ENCODE assay signal across 8 cellular contexts in the genomic region with DNA sequence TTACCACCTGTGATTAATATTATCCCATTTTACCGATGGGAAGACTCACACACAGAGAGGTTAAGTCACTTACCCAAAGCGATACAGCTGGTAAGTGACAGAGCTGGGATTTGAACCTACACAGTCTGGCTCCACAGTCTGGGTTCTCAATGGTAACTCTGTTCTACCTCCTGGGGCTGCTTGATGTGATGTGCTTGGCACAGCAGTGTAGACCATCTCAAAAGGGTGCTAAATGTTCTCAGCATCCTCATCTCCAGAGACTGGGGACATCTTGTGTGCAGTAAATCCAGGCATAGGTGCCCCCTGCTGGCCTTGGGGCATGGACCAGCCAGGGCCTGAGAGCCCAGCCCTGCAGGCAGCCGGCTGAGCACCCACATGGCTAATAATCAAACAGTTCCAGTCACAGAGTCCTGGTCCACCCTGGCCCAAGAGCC. TPM values are rescaled to one million over a fixed set of nuclear protein-coding genes. Genes with fewer than 3 reads are reported as not detected.
DNase-seq lines count a peak whose midpoint lies in the region; ATAC-seq, FAIRE-seq and TF ChIP-seq lines count a peak whose summit lies in the region.

No MANE protein-coding gene starts in this region.

- intact Hi-C loops in CD8-positive, alpha-beta T cell (cut with DNase I, micrococcal nuclease) = loop anchor here in 1 of 2 experiments (1.0 to 2.0 kb wide), 2 partner anchors 71 to 143 kb away; no protein-coding TSS in a partner anchor

- no peaks in the 10 kb centered on the region for H3K27me3 Mint-ChIP-seq in CD8-positive, alpha-beta T cell (ENCODE audit: low read depth)

- no peaks in the 10 kb centered on the region for H3K9me3 Mint-ChIP-seq in CD8-positive, alpha-beta T cell

- no peaks in the 10 kb centered on the region for H3K36me3 Mint-ChIP-seq in CD8-positive, alpha-beta T cell

- peak in 5 of 7 experiments; percentile 16 to 63 (median 41) for DNase-seq in CD8-positive, alpha-beta T cell
- DNase-seq in H7 (peak; percentile 68), RPMI7951 (ENCODE audit: low read depth) (peak; percentile 50), astrocyte of the cerebellum (ENCODE audit: low read depth) (peak; percentile 3), cerebellum (ENCODE audit: low spot score) (no peak)
- peak; percentile 24 to 25 for DNase-seq in stimulated activated CD8-positive, alpha-beta memory T cell treated with anti-CD3 and anti-CD28 coated beads, Interleukin-2, amount 100 ng/mL, for 48 hours (ENCODE audit: low read depth in 2 of 2)

- H3K27ac ChIP-seq in CD8-positive, alpha-beta T cell (ENCODE audit: low read depth, low read length) = no peak overlapping the region

- no peaks in the 10 kb centered on the region for H3K4me1 Mint-ChIP-seq in CD8-positive, alpha-beta T cell (ENCODE audit: low read depth)

- peak; percentile 38 for FAIRE-seq in islet of Langerhans (lab: Jason Lieb, UNC)

- H3K4me3 Mint-ChIP-seq in CD8-positive, alpha-beta T cell = no peak overlapping the region

- TF ChIP-seq CTCF in CD8-positive, alpha-beta T cell (IDR thresholded peaks at IDR 0.05) = no peak
- TF ChIP-seq CTCF in astrocyte of the cerebellum (IDR thresholded peaks at IDR 0.05; ENCODE audit: low read depth, low read length, missing control alignments) = peak; percentile 56

- no peak overlapping the region for H3K27ac Mint-ChIP-seq in CD8-positive, alpha-beta T cell

- H3K4me1 ChIP-seq in CD8-positive, alpha-beta T cell (ENCODE audit: insufficient read depth, low read length) = no peaks in the 10 kb centered on the region

- H3K4me3 ChIP-seq in CD8-positive, alpha-beta T cell (ENCODE audit: low read depth, low read length) = no peak overlapping the region
- H3K4me3 ChIP-seq in H7 (ENCODE audit: insufficient read depth, low read depth, low read length) (no peak overlapping the region), astrocyte of the cerebellum (ENCODE audit: low read depth, low read length) (no peak overlapping the region)

- POLR2A ChIA-PET in CD8-positive, alpha-beta T cell (lab: Charles Lee) = no interaction called here

- no peaks in the 10 kb centered on the region for H3K27me3 ChIP-seq in CD8-positive, alpha-beta T cell (ENCODE audit: insufficient read depth, low read length)
- H3K27me3 ChIP-seq in H7 (ENCODE audit: control insufficient read depth, insufficient read depth, low read length) = no peaks in the 10 kb centered on the region

- CTCF ChIA-PET in CD8-positive, alpha-beta T cell (lab: Charles Lee) = no interaction called here

- no peaks in the 10 kb centered on the region for H3K9me3 ChIP-seq in CD8-positive, alpha-beta T cell (ENCODE audit: low read length)

- in situ Hi-C loops in astrocyte of the cerebellum (cut with HindIII; ENCODE audit: low sequenced_read_pairs) = no loop called here

- peak; percentile 73 for ATAC-seq in CD8-positive, alpha-beta T cell
- ATAC-seq in HG02840 (IDR thresholded peaks at IDR 0.05; ENCODE audit: low FRiP score, unreplicated experiment) = no peak

- no peaks in the 10 kb centered on the region for H3K36me3 ChIP-seq in CD8-positive, alpha-beta T cell (ENCODE audit: insufficient read depth, low read length)
- H3K36me3 ChIP-seq in H7 (replicated peaks; ENCODE audit: control insufficient read depth, insufficient read depth, low read length) = no peaks in the 10 kb centered on the region

RNA-seq across cellular contexts. Expression of a gene that starts 15.4 kb away (rescaled TPM):
- total RNA-seq in CD8-positive, alpha-beta T cell = 10 to 100 TPM; 15.0 to 17.5 TPM
- total RNA-seq in H7 (2014; rRNA removed; shearing (Covaris generic)) = 65.0 and 80.6 TPM in 2 replicates
- 17.7 and 19.8 TPM in 2 replicates for total RNA-seq in RPMI7951 (2014; rRNA removed; shearing (Covaris generic))
- 24.6 TPM for total RNA-seq in cerebellum

RNA-seq across cellular contexts. Expression of a gene that starts 25.6 kb away (rescaled TPM):
- not detected for total RNA-seq in CD8-positive, alpha-beta T cell
- total RNA-seq in H7 (2014; rRNA removed; shearing (Covaris generic)) = 0.03 TPM in 1 of 2 replicates, not detected in the other
- total RNA-seq in RPMI7951 (2014; rRNA removed; shearing (Covaris generic)) = not detected in 2 replicates
- 1.00 TPM for total RNA-seq in cerebellum

RNA-seq across cellular contexts. Expression of a gene that starts 52.1 kb away (rescaled TPM):
- total RNA-seq in CD8-positive, alpha-beta T cell = under 1 TPM in 1 of 2 experiments, not detected in 1; 0.14 TPM
- 0.07 and 0.67 TPM in 2 replicates for total RNA-seq in H7 (2014; rRNA removed; shearing (Covaris generic))
- total RNA-seq in RPMI7951 (2014; rRNA removed; shearing (Covaris generic)) = not detected in 2 replicates
- 0.27 TPM for total RNA-seq in cerebellum
